30 cellular contexts compared by ENCODE assay signal in the genomic region with DNA sequence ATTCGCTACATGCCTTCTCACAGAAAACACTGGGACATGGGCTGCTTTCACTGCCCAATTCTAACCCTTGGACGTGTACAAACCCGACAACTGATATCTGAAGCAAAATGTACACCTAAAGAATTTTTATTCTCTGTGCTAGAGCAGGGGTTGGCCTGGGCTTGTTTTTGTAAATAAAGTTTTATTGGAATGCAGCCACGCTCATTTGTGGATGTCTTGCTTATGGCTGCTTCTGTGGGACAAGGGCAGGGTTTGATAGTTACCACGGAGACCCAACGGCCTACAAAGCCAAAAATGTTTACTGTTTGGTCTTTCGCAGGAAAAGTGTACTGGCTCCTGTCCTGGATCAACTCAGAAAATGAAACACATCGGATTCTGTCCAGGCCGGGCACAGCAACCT. TPM values are rescaled to one million over a fixed set of nuclear protein-coding genes. Genes with fewer than 3 reads are reported as not detected.
"Had no signal": no experiment of that assay in that cellular context is flagged by ENCODE, and none has a peak within 500 bp of the region (broad histone marks: within the 10 kb centered on the region; RNA-seq: fewer than 3 reads in every experiment).

No MANE protein-coding gene starts in this region.

- H3K4me3 ChIP-seq: coronary artery, esophagus muscularis mucosa, gastroesophageal sphincter, heart right ventricle, left lung, mucosa of descending colon, neural progenitor cell, ovary, psoas muscle, stomach, thyroid gland had no signal

- H3K27me3 ChIP-seq: esophagus muscularis mucosa, gastroesophageal sphincter, neural progenitor cell, ovary, thyroid gland had no signal

- H3K27ac ChIP-seq: esophagus muscularis mucosa, foreskin keratinocyte, gastroesophageal sphincter, heart right ventricle, left lung, neural progenitor cell, ovary, psoas muscle, stomach, thyroid gland had no signal

- H3K9me3 Mint-ChIP-seq: natural killer cell treated with Interleukin-12 subunit alpha and Interleukin-12 subunit beta and Interleukin-15 and Interleukin-18, amount 100 ng/mL, for 72 hours; neural progenitor cell; type B pancreatic cell had no signal

- DNase-seq: dermis blood vessel endothelial cell; effector memory CD4-positive, alpha-beta T cell; foreskin keratinocyte; glutamatergic neuron; heart right ventricle; hippocampal formation; left cardiac atrium; mucosa of descending colon; naive B cell; ovary; psoas muscle; right cardiac atrium; small intestine; stimulated activated CD4-positive, alpha-beta T cell treated with anti-CD3 and anti-CD28 coated beads, Interleukin-1b, Interleukin-23, amount 100 ng/mL, for 48 hours; stimulated activated CD4-positive, alpha-beta T cell treated with anti-CD3 and anti-CD28 coated beads, Interleukin-4, amount 100 ng/mL, for 1 hour; stimulated activated CD8-positive, alpha-beta memory T cell treated with anti-CD3 and anti-CD28 coated beads, Interleukin-4, amount 100 ng/mL, for 48 hours; stimulated activated naive CD4-positive, alpha-beta T cell treated with Interleukin-2 at 50 U/mL for 16 hours; stomach; thyroid gland had no signal

- H3K4me1 ChIP-seq: foreskin keratinocyte, left lung, neural progenitor cell, psoas muscle, thyroid gland had no signal

- FAIRE-seq: endothelial cell of umbilical vein, islet of Langerhans, small intestine had no signal

- H3K9me3 ChIP-seq: esophagus muscularis mucosa, gastroesophageal sphincter, heart right ventricle, left lung, mucosa of descending colon, ovary, psoas muscle, stomach, thyroid gland had no signal

- H3K4me2 ChIP-seq: neural progenitor cell had no signal

- H3K4me1 Mint-ChIP-seq: neural progenitor cell had no signal

- ATAC-seq: foreskin keratinocyte; gastroesophageal sphincter; heart right ventricle; left cardiac atrium; mucosa of descending colon; natural killer cell treated with Interleukin-12 subunit alpha and Interleukin-12 subunit beta and Interleukin-15 and Interleukin-18, amount 100 ng/mL, for 72 hours; psoas muscle; right cardiac atrium had no signal

- H3K4me3 Mint-ChIP-seq: naive B cell; natural killer cell treated with Interleukin-12 subunit alpha and Interleukin-12 subunit beta and Interleukin-15 and Interleukin-18, amount 100 ng/mL, for 72 hours; neural progenitor cell; type B pancreatic cell had no signal

- H3K27ac Mint-ChIP-seq: naive B cell; natural killer cell treated with Interleukin-12 subunit alpha and Interleukin-12 subunit beta and Interleukin-15 and Interleukin-18, amount 100 ng/mL, for 72 hours; neural progenitor cell; type B pancreatic cell had no signal

- H2AFZ ChIP-seq: neural progenitor cell had no signal

- H3K36me3 ChIP-seq: esophagus muscularis mucosa, gastroesophageal sphincter, heart right ventricle, left lung, neural progenitor cell, ovary, stomach, thyroid gland had no signal

- H3K36me3 Mint-ChIP-seq: naive B cell; natural killer cell treated with Interleukin-12 subunit alpha and Interleukin-12 subunit beta and Interleukin-15 and Interleukin-18, amount 100 ng/mL, for 72 hours; neural progenitor cell; type B pancreatic cell had no signal

- H3K9ac ChIP-seq: neural progenitor cell had no signal

RNA-seq across cellular contexts. Expression of gene APCDD1L, which starts 58.1 kb away (rescaled TPM):
- total RNA-seq: lung microvascular endothelial cell; natural killer cell treated with Interleukin-12 subunit alpha and Interleukin-12 subunit beta and Interleukin-15 and Interleukin-18, amount 100 ng/mL, for 72 hours; temporal lobe had no signal
